Comparison of ENCODE assay signal across 1 cellular context in genomic region chr11:68314886-68315580, GRCh38.
TF ChIP-seq lines count a peak whose summit lies in the region.

No MANE protein-coding gene starts in this region.

TF ChIP-seq in K562, 482 proteins besides CTCF, POLR2A, EP300 and RAD21 (continued from another document and continues in another):
- no peak for TF ChIP-seq GTF2B (IDR thresholded peaks at IDR 0.05; ENCODE audit: extremely low read depth, insufficient read length)
- TF ChIP-seq PHF21A (IDR thresholded peaks at IDR 0.05; ENCODE audit: borderline replicate concordance, low read depth), result no peak
- TF ChIP-seq TAF9B (IDR thresholded peaks at IDR 0.05; ENCODE audit: partially characterized antibody), result no peak
- TF ChIP-seq NR1H2 (CRISPR knock-in tag; IDR thresholded peaks at IDR 0.05), result no peak
- TF ChIP-seq POLR2H (tag; IDR thresholded peaks at IDR 0.05; ENCODE audit: low read depth), result no peak
- TF ChIP-seq RBM25 (IDR thresholded peaks at IDR 0.05; ENCODE audit: low read depth, low read length, severe bottlenecking), result peak; percentile 80
- TF ChIP-seq XRCC5 (IDR thresholded peaks at IDR 0.05; ENCODE audit: low read depth, low read length), result no peak
- no peak for TF ChIP-seq SMAD4 (CRISPR knock-in tag; conservative IDR thresholded peaks at IDR 0.05)
- TF ChIP-seq NEUROD1 (IDR thresholded peaks at IDR 0.05; ENCODE audit: borderline replicate concordance, low read depth, low read length, partially characterized antibody), result no peak
- no peak for TF ChIP-seq MTA3 (IDR thresholded peaks at IDR 0.05; ENCODE audit: borderline replicate concordance)
- TF ChIP-seq ELF4 (CRISPR knock-in tag; IDR thresholded peaks at IDR 0.05), result no peak
- no peak for TF ChIP-seq ZC3H4 (CRISPR knock-in tag; IDR thresholded peaks at IDR 0.05; ENCODE audit: borderline replicate concordance)
- TF ChIP-seq SP1 (CRISPR knock-in tag; IDR thresholded peaks at IDR 0.05), result peak; percentile 65; the same call in 1 of the 2 replicates
- peak in 1 of 2 experiments; percentile 16; a peak in 1 of 4 replicates for TF ChIP-seq HDAC1 (IDR thresholded peaks at IDR 0.05)
- peak; percentile 74; the same call in 1 of the 2 replicates for TF ChIP-seq CBX1 (IDR thresholded peaks at IDR 0.05; ENCODE audit: low read depth)
- TF ChIP-seq ZNF197 (CRISPR knock-in tag; IDR thresholded peaks at IDR 0.05; ENCODE audit: low read depth), result no peak
- TF ChIP-seq ZNF398 (CRISPR knock-in tag; IDR thresholded peaks at IDR 0.05), result no peak
- TF ChIP-seq HDAC8 (tag; IDR thresholded peaks at IDR 0.05), result no peak
- no peak for TF ChIP-seq ZNF354B (CRISPR knock-in tag; IDR thresholded peaks at IDR 0.05)
- no peak for TF ChIP-seq THAP7 (CRISPR knock-in tag; IDR thresholded peaks at IDR 0.05)
- TF ChIP-seq MAX (CRISPR knock-in tag; IDR thresholded peaks at IDR 0.05), result no peak; the same call in 1 of the 2 replicates
- TF ChIP-seq SIN3B (IDR thresholded peaks at IDR 0.05; ENCODE audit: low read depth), result no peak
- no peak for TF ChIP-seq ETV1 (tag; conservative IDR thresholded peaks at IDR 0.05; ENCODE audit: low read depth)
- TF ChIP-seq HOXB6 (CRISPR knock-in tag; IDR thresholded peaks at IDR 0.05; ENCODE audit: borderline replicate concordance), result no peak
- 0 out of 4 replicates have a peak, but pooled peaks of 1 of the 2 experiments have one; percentile 40 for TF ChIP-seq UBTF (IDR thresholded peaks at IDR 0.05; ENCODE audit: borderline replicate concordance in 1 of 2, low read depth in 2 of 2, low read length in 2 of 2)
- no peak for TF ChIP-seq ZMIZ1 (IDR thresholded peaks at IDR 0.05; ENCODE audit: low read depth in 2 of 2, low read length in 2 of 2)
- no peak for TF ChIP-seq CBX5 (IDR thresholded peaks at IDR 0.05; ENCODE audit: borderline replicate concordance, low read depth)
- TF ChIP-seq NCOR1 (IDR thresholded peaks at IDR 0.05), result no peak
- TF ChIP-seq E2F5 (CRISPR knock-in tag; IDR thresholded peaks at IDR 0.05), result 0 out of 2 replicates have a peak, but pooled peaks have one; percentile 32
- no peak for TF ChIP-seq RREB1 (CRISPR knock-in tag; IDR thresholded peaks at IDR 0.05)
- no peak for TF ChIP-seq NUFIP1 (IDR thresholded peaks at IDR 0.05; ENCODE audit: partially characterized antibody)
- no peak for TF ChIP-seq ETV6 (IDR thresholded peaks at IDR 0.05; ENCODE audit: borderline replicate concordance in 1 of 2, low read depth in 2 of 2, low read length in 1 of 2)
- no peak for TF ChIP-seq ETV6 (CRISPR knock-in tag; IDR thresholded peaks at IDR 0.05; ENCODE audit: borderline replicate concordance)
- TF ChIP-seq CREB1 (IDR thresholded peaks at IDR 0.05), result no peak
- TF ChIP-seq CREB1 (CRISPR knock-in tag; IDR thresholded peaks at IDR 0.05), result no peak
- no peak for TF ChIP-seq HOMEZ (CRISPR knock-in tag; IDR thresholded peaks at IDR 0.05)
- no peak for TF ChIP-seq ESRRB (CRISPR knock-in tag; IDR thresholded peaks at IDR 0.05; ENCODE audit: borderline replicate concordance)
- TF ChIP-seq BHLHE40 (IDR thresholded peaks at IDR 0.05; ENCODE audit: low read length), result 0 out of 2 replicates have a peak, but pooled peaks have one; percentile 20
- 0 out of 2 replicates have a peak, but pooled peaks have one; percentile 25 for TF ChIP-seq ZBTB33 (CRISPR knock-in tag; IDR thresholded peaks at IDR 0.05)
- TF ChIP-seq BDP1 (IDR thresholded peaks at IDR 0.05; ENCODE audit: insufficient read depth, insufficient read length), result no peak
- TF ChIP-seq NFE2 (IDR thresholded peaks at IDR 0.05; ENCODE audit: low read depth), result peak; percentile 70
- TF ChIP-seq PTBP1 (IDR thresholded peaks at IDR 0.05; ENCODE audit: low read depth, low read length), result 0 out of 2 replicates have a peak, but pooled peaks have one; percentile 59
- TF ChIP-seq RB1 (IDR thresholded peaks at IDR 0.05; ENCODE audit: low read depth), result no peak
- TF ChIP-seq ARHGAP35 (IDR thresholded peaks at IDR 0.05; ENCODE audit: partially characterized antibody), result no peak
